In genomic region chr10:93392111-93392510, GRCh38 we compare ENCODE assay signal across 20 cellular contexts.
DNase-seq lines count a peak whose midpoint lies in the region; TF ChIP-seq lines count a peak whose summit lies in the region.
"Had no signal": no experiment of that assay in that cellular context is flagged by ENCODE, and none has a peak within 500 bp of the region (broad histone marks: within the 10 kb centered on the region; RNA-seq: fewer than 3 reads in every experiment).

No MANE protein-coding gene starts in this region.

- no peaks in the 10 kb centered on the region for H3K4me1 Mint-ChIP-seq in Caco-2 (ENCODE audit: low read depth, unreplicated experiment)

- peaks cover 76% of the 10 kb centered on the region for H3K36me3 Mint-ChIP-seq in Caco-2 (ENCODE audit: insufficient read depth, unreplicated experiment)

- H3K4me2 ChIP-seq in osteoblast (ENCODE audit: insufficient read depth, low read length) = no peak overlapping the region
- H3K4me2 ChIP-seq: GM23338 had no signal

- POLR2A ChIA-PET in Caco-2 (lab: Charles Lee) = interaction anchor here (0.6 kb wide), 1 partner anchor 79 kb away, joined by 3 read pairs; no protein-coding TSS in a partner anchor

- H3K27me3 ChIP-seq in osteoblast (ENCODE audit: insufficient read depth, low read length) (no peaks in the 10 kb centered on the region), uterus (no peaks in the 10 kb centered on the region), Caco-2 (replicated peaks; ENCODE audit: control insufficient read depth, insufficient read depth, low read length) (no peaks in the 10 kb centered on the region)
- H3K27me3 ChIP-seq: Peyer's patch had no signal

- BruUV-seq in Caco-2 (replicated peaks; lab: Mats Ljungman, UMichigan) = no TSS peak

- TF ChIP-seq CTCF in osteoblast (IDR thresholded peaks at IDR 0.05; ENCODE audit: extremely low read depth, low read depth, low read length) = no peak
- TF ChIP-seq CTCF in uterus (IDR thresholded peaks at IDR 0.05) = no peak
- TF ChIP-seq CTCF in GM20000 (IDR thresholded peaks at IDR 0.05; ENCODE audit: extremely low read depth, missing control alignments) = no peak
- TF ChIP-seq CTCF in Caco-2 (IDR thresholded peaks at IDR 0.05; ENCODE audit: insufficient read depth in 1 of 2, low read depth in 1 of 2, low read length in 1 of 2, severe bottlenecking in 1 of 2, unreplicated experiment in 1 of 2) = no peak

- H2AFZ ChIP-seq in osteoblast (ENCODE audit: low read length) = no peak overlapping the region
- H2AFZ ChIP-seq: GM23338 had no signal

- H3K27ac Mint-ChIP-seq in Caco-2 (ENCODE audit: unreplicated experiment) = no peak overlapping the region
- H3K27ac Mint-ChIP-seq: B cell; CD4-positive, alpha-beta T cell; GM23338 had no signal

- peak overlapping the region; percentile 32 for H3K27ac ChIP-seq in osteoblast (ENCODE audit: low read depth, low read length)
- no peak overlapping the region for H3K27ac ChIP-seq in uterus
- H3K27ac ChIP-seq: 22Rv1, HL-60, Peyer's patch had no signal

- H3K36me3 ChIP-seq in osteoblast (ENCODE audit: insufficient read depth, low read length) = peaks cover 76% of the 10 kb centered on the region
- no peaks in the 10 kb centered on the region for H3K36me3 ChIP-seq in uterus
- no peaks in the 10 kb centered on the region for H3K36me3 ChIP-seq in Caco-2 (ENCODE audit: control insufficient read depth, insufficient read depth, low read length)

- CTCF ChIA-PET in Caco-2 (lab: Charles Lee) = no interaction called here

- no peak overlapping the region for H3K4me3 Mint-ChIP-seq in Caco-2 (ENCODE audit: unreplicated experiment)
- H3K4me3 Mint-ChIP-seq: B cell; CD4-positive, alpha-beta T cell; GM23338 had no signal

- H3K9me3 Mint-ChIP-seq in Caco-2 (ENCODE audit: unreplicated experiment) = no peaks in the 10 kb centered on the region
- H3K9me3 Mint-ChIP-seq: CD4-positive, alpha-beta T cell; GM23338 had no signal

- no peaks in the 10 kb centered on the region for H3K27me3 Mint-ChIP-seq in Caco-2 (ENCODE audit: insufficient read depth, unreplicated experiment)
- H3K27me3 Mint-ChIP-seq: CD4-positive, alpha-beta T cell had no signal

- H3K9me3 ChIP-seq in osteoblast (ENCODE audit: low read depth, low read length) (no peaks in the 10 kb centered on the region), uterus (no peaks in the 10 kb centered on the region), Caco-2 (no peaks in the 10 kb centered on the region)
- H3K9me3 ChIP-seq: Peyer's patch had no signal

- H3K4me1 ChIP-seq in osteoblast (ENCODE audit: insufficient read depth, low read length) (peaks cover 35% of the 10 kb centered on the region), uterus (no peaks in the 10 kb centered on the region), Caco-2 (no peaks in the 10 kb centered on the region)
- H3K4me1 ChIP-seq: Peyer's patch had no signal

- DNase-seq in NCI-H1105 treated with DMSO at 0.1 percent for 48 hours (lab: John Stamatoyannopoulos, UW) = peak; percentile 23
- DNase-seq in NCI-H1105 (lab: John Stamatoyannopoulos, UW) = no peak
- DNase-seq in NCI-H226 = peak; percentile 18
- peak; percentile 71 for DNase-seq in amniotic epithelial cell (ENCODE audit: low read depth)
- no peak for DNase-seq in osteoblast (ENCODE audit: insufficient read length, low spot score, missing footprints)
- no peak for DNase-seq in uterus
- DNase-seq in GM20000 (ENCODE audit: low spot score) = no peak
- DNase-seq in Caco-2 = no peak
- DNase-seq: Calu3; CD4-positive, alpha-beta T cell; NCI-H1694; NCI-H2107; NCI-H2227 treated with DMSO at 0.1 percent for 48 hours; NCI-H526 treated with DMSO at 0.1 percent for 48 hours; Peyer's patch; SHP77 treated with DMSO at 0.1 percent for 48 hours had no signal

- no peaks in the 10 kb centered on the region for H4K20me1 ChIP-seq in osteoblast (ENCODE audit: insufficient read depth, low read length)

- TF ChIP-seq POLR2A in uterus (IDR thresholded peaks at IDR 0.05) = no peak

- intact Hi-C loops in uterus (cut with DNase I; ENCODE audit: low total_unique reads) (no loop called here), Caco-2 (cut with micrococcal nuclease; ENCODE audit: unreplicated experiment) (no loop called here)

- peaks cover 12% of the 10 kb centered on the region for H3K79me2 ChIP-seq in osteoblast (ENCODE audit: insufficient read depth, low read length)

- H3K4me3 ChIP-seq in osteoblast (ENCODE audit: insufficient read depth, low read length) (no peak overlapping the region), uterus (no peak overlapping the region), Caco-2 (ENCODE audit: low read depth, low read length) (no peak overlapping the region)
- H3K4me3 ChIP-seq: GM23338, Peyer's patch had no signal

Comparison
In these comparisons a context has a peak if more than half of its experiments do, and no peak if none do; other contexts are left out.
1. DNase-seq: peak in NCI-H1105 treated with DMSO at 0.1 percent for 48 hours (single experiment), NCI-H226 (single experiment) and amniotic epithelial cell (single experiment); none in NCI-H1105 (single experiment), osteoblast (single experiment), uterus (0 of 2), GM20000 (single experiment) and Caco-2 (0 of 2).